8 cellular contexts compared by ENCODE assay signal in the genomic region with DNA sequence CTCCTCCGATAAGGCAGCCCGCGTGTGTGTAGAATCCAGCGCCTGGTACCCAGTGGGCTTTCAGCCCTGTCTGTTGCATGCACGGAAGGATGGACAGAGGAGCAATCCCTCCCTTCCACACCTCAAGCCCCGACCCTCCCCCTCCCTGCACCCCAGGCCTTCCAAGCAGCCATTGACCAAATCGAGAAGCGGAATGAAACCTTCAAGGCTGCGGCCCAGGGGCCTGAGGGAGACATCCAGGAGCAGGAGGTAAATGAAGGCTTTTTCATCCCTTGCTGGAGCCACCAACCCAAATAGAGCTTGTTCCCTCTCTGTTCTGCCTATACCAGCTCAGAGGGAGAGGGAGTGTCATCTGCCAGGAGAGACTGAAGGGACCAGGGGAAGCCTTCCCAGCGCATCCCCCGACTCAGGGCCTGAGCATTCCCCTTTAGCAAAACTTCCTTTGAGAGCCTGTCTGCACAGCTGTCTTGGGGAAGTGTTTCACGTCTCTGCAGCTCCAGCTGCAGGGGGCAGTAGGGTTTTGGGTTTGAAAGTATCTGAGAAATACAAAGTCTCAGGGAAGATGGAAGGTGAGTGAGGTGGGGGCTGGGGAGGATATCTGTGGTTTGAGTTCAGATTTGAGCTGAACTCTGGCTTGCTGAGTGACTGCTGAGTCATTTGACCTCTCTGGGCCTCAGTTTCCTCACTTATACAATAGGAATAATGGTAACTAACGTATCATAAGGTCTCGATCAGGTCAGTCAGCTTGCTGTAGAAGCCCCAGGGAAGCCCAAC. TPM values are rescaled to one million over a fixed set of nuclear protein-coding genes. Genes with fewer than 3 reads are reported as not detected.
DNase-seq lines count a peak whose midpoint lies in the region; ATAC-seq and TF ChIP-seq lines count a peak whose summit lies in the region.

No MANE protein-coding gene starts in this region.

- H3K27me3 Mint-ChIP-seq in CD8-positive, alpha-beta memory T cell = peaks cover 0 to 1% of the 10 kb centered on the region in 2 donors
- H3K27me3 Mint-ChIP-seq in activated CD4-positive, alpha-beta T cell treated with anti-CD3 and anti-CD28 coated beads, Interleukin-2, amount 10 ng/mL, durations not matched to agents 7 days and 5 days = no peaks in the 10 kb centered on the region

- no peaks in the 10 kb centered on the region for H4K20me1 ChIP-seq in MM.1S (ENCODE audit: insufficient read depth, low read length)

- H3K4me1 Mint-ChIP-seq in CD8-positive, alpha-beta memory T cell = peaks cover 57 to 61% (median 59%) of the 10 kb centered on the region in 3 donors
- H3K4me1 Mint-ChIP-seq in activated CD4-positive, alpha-beta T cell treated with anti-CD3 and anti-CD28 coated beads, Interleukin-2, amount 10 ng/mL, durations not matched to agents 7 days and 5 days = peaks cover 84% of the 10 kb centered on the region

- H3K9me3 ChIP-seq in CD8-positive, alpha-beta memory T cell (ENCODE audit: low read length) = no peaks in the 10 kb centered on the region
- no peaks in the 10 kb centered on the region for H3K9me3 ChIP-seq in MM.1S (replicated peaks; ENCODE audit: insufficient read depth, low read length)

- H3K79me2 ChIP-seq in MM.1S (ENCODE audit: low read length) = no peaks in the 10 kb centered on the region

- H3K27me3 ChIP-seq in CD8-positive, alpha-beta memory T cell (ENCODE audit: insufficient read depth, low read length, poor library complexity, severe bottlenecking) = no peaks in the 10 kb centered on the region
- H3K27me3 ChIP-seq in MM.1S (replicated peaks; ENCODE audit: insufficient read depth, low read length) = no peaks in the 10 kb centered on the region

- H3K36me3 Mint-ChIP-seq in CD8-positive, alpha-beta memory T cell = no peaks in the 10 kb centered on the region
- H3K36me3 Mint-ChIP-seq in activated CD4-positive, alpha-beta T cell treated with anti-CD3 and anti-CD28 coated beads, Interleukin-2, amount 10 ng/mL, durations not matched to agents 7 days and 5 days (ENCODE audit: low read depth) = peaks cover 7% of the 10 kb centered on the region

- POLR2A ChIA-PET in CD8-positive, alpha-beta memory T cell (lab: Charles Lee) = interaction anchor here (0.6 to 6.3 kb wide), 5 partner anchors 26 to 188 kb away, joined by 3 to 40 read pairs (median 4); partner anchors contain the start of gene PIM1
- POLR2A ChIA-PET in activated CD4-positive, alpha-beta T cell treated with anti-CD3 and anti-CD28 coated beads, Interleukin-2, amount 10 ng/mL, durations not matched to agents 7 days and 5 days (lab: Charles Lee) = interaction anchor here (0.6 to 1.5 kb wide), 6 partner anchors 29 to 188 kb away, joined by 3 to 10 read pairs (median 4); no protein-coding TSS in a partner anchor

- CTCF ChIA-PET in CD8-positive, alpha-beta memory T cell (lab: Charles Lee) = interaction anchor here (0.7 to 23.0 kb wide), 19 partner anchors 8 to 407 kb away, joined by 3 to 615 read pairs (median 4); partner anchors contain the start of gene PIM1
- CTCF ChIA-PET in activated CD4-positive, alpha-beta T cell treated with anti-CD3 and anti-CD28 coated beads, Interleukin-2, amount 10 ng/mL, durations not matched to agents 7 days and 5 days (lab: Charles Lee) = interaction anchor here (0.5 to 26.0 kb wide), 26 partner anchors 10 to 412 kb away, joined by 3 to 482 read pairs (median 4); partner anchors contain the start of genes PIM1 and PPIL1

- H3K27ac Mint-ChIP-seq in CD8-positive, alpha-beta memory T cell = peak overlapping the region in 5 of 8 donors; percentile 32 to 85 (median 75)
- peak overlapping the region; percentile 77 for H3K27ac Mint-ChIP-seq in activated CD4-positive, alpha-beta T cell treated with anti-CD3 and anti-CD28 coated beads, Interleukin-2, amount 10 ng/mL, durations not matched to agents 7 days and 5 days

- no peaks in the 10 kb centered on the region for H3K9me2 ChIP-seq in MM.1S (replicated peaks; ENCODE audit: insufficient read depth, low read length)

- H3K4me2 ChIP-seq in MM.1S (ENCODE audit: low read depth, low read length) = no peak overlapping the region

- no peak for ATAC-seq in HG02970 (IDR thresholded peaks at IDR 0.05; ENCODE audit: low FRiP score, unreplicated experiment)
- no peak for ATAC-seq in HG03469 (IDR thresholded peaks at IDR 0.05; ENCODE audit: unreplicated experiment)

- no peak overlapping the region for H3K9ac ChIP-seq in MM.1S (ENCODE audit: low read length)

- H3F3A ChIP-seq in MM.1S (ENCODE audit: insufficient read depth, low read length) = peaks cover 2% of the 10 kb centered on the region

- H3K27ac ChIP-seq in CD8-positive, alpha-beta memory T cell (ENCODE audit: low read depth, low read length) = no peak overlapping the region
- H3K27ac ChIP-seq in MM.1S (ENCODE audit: low read length) = no peak overlapping the region

- DNase-seq in CD8-positive, alpha-beta memory T cell = peak; percentile 37 to 74 (median 68)
- DNase-seq in MM.1S (peak; percentile 65), epithelial cell of proximal tubule (ENCODE audit: low read depth) (no peak), NCI-H1436 treated with DMSO at 0.1 percent for 48 hours (lab: John Stamatoyannopoulos, UW) (no peak)
- DNase-seq in activated CD4-positive, alpha-beta T cell treated with anti-CD3 and anti-CD28 coated beads, Interleukin-2, amount 10 ng/mL, durations not matched to agents 7 days and 5 days = peak; percentile 90
- DNase-seq in stimulated activated CD4-positive, alpha-beta T cell treated with anti-CD3 and anti-CD28 coated beads, Interleukin-4, amount 100 ng/mL, for 24 hours = peak; percentile 71

- H3K4me3 Mint-ChIP-seq in CD8-positive, alpha-beta memory T cell = peak overlapping the region in 1 of 7 donors; percentile 50
- no peak overlapping the region for H3K4me3 Mint-ChIP-seq in activated CD4-positive, alpha-beta T cell treated with anti-CD3 and anti-CD28 coated beads, Interleukin-2, amount 10 ng/mL, durations not matched to agents 7 days and 5 days

- no peaks in the 10 kb centered on the region for H3K36me3 ChIP-seq in CD8-positive, alpha-beta memory T cell (ENCODE audit: insufficient read depth, low read length)
- no peaks in the 10 kb centered on the region for H3K36me3 ChIP-seq in MM.1S (replicated peaks; ENCODE audit: insufficient read depth, low read length)

- no peak overlapping the region for H3K4me3 ChIP-seq in CD8-positive, alpha-beta memory T cell (ENCODE audit: low read length)
- H3K4me3 ChIP-seq in MM.1S (ENCODE audit: low read length) = no peak overlapping the region
- H3K4me3 ChIP-seq in epithelial cell of proximal tubule (ENCODE audit: low read depth, low read length) = no peak overlapping the region

- TF ChIP-seq CTCF in MM.1S (IDR thresholded peaks at IDR 0.05; ENCODE audit: low read length) = peak; percentile 65
- TF ChIP-seq CTCF in epithelial cell of proximal tubule (conservative IDR thresholded peaks at IDR 0.05; ENCODE audit: low read depth, low read length) = peak; percentile 67

- no peaks in the 10 kb centered on the region for H3K9me3 Mint-ChIP-seq in CD8-positive, alpha-beta memory T cell
- H3K9me3 Mint-ChIP-seq in activated CD4-positive, alpha-beta T cell treated with anti-CD3 and anti-CD28 coated beads, Interleukin-2, amount 10 ng/mL, durations not matched to agents 7 days and 5 days = no peaks in the 10 kb centered on the region

- no peak overlapping the region for H2AFZ ChIP-seq in MM.1S (ENCODE audit: low read length)

- peaks cover 37% of the 10 kb centered on the region for H3K4me1 ChIP-seq in CD8-positive, alpha-beta memory T cell (ENCODE audit: insufficient read depth, low read length)
- peaks cover 24% of the 10 kb centered on the region for H3K4me1 ChIP-seq in MM.1S (ENCODE audit: low read length)

RNA-seq across cellular contexts. Expression of gene FGD2, which starts 16.1 kb away (rescaled TPM):
- 1 to 10 TPM; 1.2 to 1.3 TPM for total RNA-seq in CD8-positive, alpha-beta memory T cell
- 0.53 TPM for polyA plus RNA-seq in CD8-positive, alpha-beta memory T cell
- total RNA-seq in activated CD4-positive, alpha-beta T cell treated with anti-CD3 and anti-CD28 coated beads, Interleukin-2, amount 10 ng/mL, durations not matched to agents 7 days and 5 days = 1 to 10 TPM; 1.5 to 2.1 TPM
- not detected in 2 replicates for total RNA-seq in epithelial cell of proximal tubule

RNA-seq across cellular contexts. Expression of gene MTCH1, which starts 35.5 kb away (rescaled TPM):
- 100 to 1,000 TPM; 116 to 126 TPM for total RNA-seq in CD8-positive, alpha-beta memory T cell
- polyA plus RNA-seq in CD8-positive, alpha-beta memory T cell = 81.1 TPM
- 100 to 1,000 TPM in 1 of 2 experiments, 10 to 100 TPM in 1; 94.7 to 107 TPM for total RNA-seq in activated CD4-positive, alpha-beta T cell treated with anti-CD3 and anti-CD28 coated beads, Interleukin-2, amount 10 ng/mL, durations not matched to agents 7 days and 5 days
- 235 and 275 TPM in 2 replicates for total RNA-seq in epithelial cell of proximal tubule

Comparison
In these comparisons a context has a peak if more than half of its experiments do, and no peak if none do; other contexts are left out.
1. DNase-seq: peak in CD8-positive, alpha-beta memory T cell (5 of 5), MM.1S (single experiment), activated CD4-positive, alpha-beta T cell treated with anti-CD3 and anti-CD28 coated beads, Interleukin-2, amount 10 ng/mL, durations not matched to agents 7 days and 5 days (single experiment) and stimulated activated CD4-positive, alpha-beta T cell treated with anti-CD3 and anti-CD28 coated beads, Interleukin-4, amount 100 ng/mL, for 24 hours (single experiment); none in epithelial cell of proximal tubule (single experiment) and NCI-H1436 treated with DMSO at 0.1 percent for 48 hours (single experiment).